9 cellular contexts compared by ENCODE assay signal in the genomic region with DNA sequence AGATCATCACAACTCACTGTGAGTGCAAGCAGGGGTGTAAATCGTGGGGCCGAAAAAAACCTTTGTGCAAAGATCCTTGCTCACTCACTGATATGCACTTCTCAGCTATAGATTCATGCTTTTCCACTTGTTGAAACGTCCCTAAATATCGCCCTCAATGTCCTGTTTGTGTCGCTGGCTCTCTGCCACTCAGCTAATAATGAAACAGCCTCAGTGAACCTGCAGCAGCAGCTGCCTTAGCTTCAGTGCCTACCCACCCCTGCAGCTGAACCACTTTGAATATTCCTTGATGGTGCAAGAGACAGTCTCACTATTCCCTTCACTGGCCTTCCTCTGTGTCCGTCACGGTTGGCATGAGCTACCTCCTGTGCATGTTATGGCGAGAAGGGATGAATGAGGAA.
A peak's percentile ranks its signal among the peaks of the same experiment; 100 is the strongest.
DNase-seq lines count a peak whose midpoint lies in the region; ATAC-seq and TF ChIP-seq lines count a peak whose summit lies in the region.
"Had no signal": no experiment of that assay in that cellular context is flagged by ENCODE, and none has a peak within 500 bp of the region (broad histone marks: within the 10 kb centered on the region; RNA-seq: fewer than 3 reads in every experiment).

No MANE protein-coding gene starts in this region.

- H3K36me3 Mint-ChIP-seq in stimulated activated memory B cell treated with anti-CD40 and anti-IgM and Interleukin-4, amounts not matched to agents 10 μg/mL and 1 μg/mL and 100 μg/mL, for 72 hours, result peaks cover 5% of the 10 kb centered on the region

- H3K9me3 Mint-ChIP-seq in stimulated activated memory B cell treated with anti-CD40 and anti-IgM and Interleukin-4, amounts not matched to agents 10 μg/mL and 1 μg/mL and 100 μg/mL, for 72 hours, result no peaks in the 10 kb centered on the region

- no peaks in the 10 kb centered on the region for H3K36me3 ChIP-seq in prostate gland

- no peak overlapping the region for H3K4me3 ChIP-seq in prostate gland

- no peak for TF ChIP-seq POLR2A in prostate gland (IDR thresholded peaks at IDR 0.05)

- no peak for TF ChIP-seq CTCF in prostate gland (IDR thresholded peaks at IDR 0.05)

- H3K9me3 ChIP-seq in prostate gland, result no peaks in the 10 kb centered on the region

- H3K27ac ChIP-seq in prostate gland, result peak overlapping the region; percentile 79 to 82

- peaks cover 73% of the 10 kb centered on the region for H3K27me3 Mint-ChIP-seq in stimulated activated memory B cell treated with anti-CD40 and anti-IgM and Interleukin-4, amounts not matched to agents 10 μg/mL and 1 μg/mL and 100 μg/mL, for 72 hours

- no peaks in the 10 kb centered on the region for H3K27me3 ChIP-seq in prostate gland (replicated peaks; ENCODE audit: insufficient read depth)

- H3K4me1 Mint-ChIP-seq in stimulated activated memory B cell treated with anti-CD40 and anti-IgM and Interleukin-4, amounts not matched to agents 10 μg/mL and 1 μg/mL and 100 μg/mL, for 72 hours, result peaks cover 14% of the 10 kb centered on the region

- peaks cover 27% of the 10 kb centered on the region for H3K4me1 ChIP-seq in prostate gland (replicated peaks)

- no peak overlapping the region for H3K4me3 Mint-ChIP-seq in stimulated activated memory B cell treated with anti-CD40 and anti-IgM and Interleukin-4, amounts not matched to agents 10 μg/mL and 1 μg/mL and 100 μg/mL, for 72 hours

- no peak overlapping the region for H3K27ac Mint-ChIP-seq in stimulated activated memory B cell treated with anti-CD40 and anti-IgM and Interleukin-4, amounts not matched to agents 10 μg/mL and 1 μg/mL and 100 μg/mL, for 72 hours

- 24% methylated on average over 8 of the region's 8 CpGs for WGBS in prostate gland

- DNase-seq in DMS53 (lab: John Stamatoyannopoulos, UW) (peak; percentile 89), SHP77 treated with DMSO at 0.1 percent for 48 hours (lab: John Stamatoyannopoulos, UW) (peak; percentile 91), left ventricle myocardium superior (no peak), prostate gland (ENCODE audit: low spot score) (peak; percentile 32), islet precursor cell (no peak)
- DNase-seq: activated gamma-delta T cell treated with Interleukin-2 at 50 U/mL for 16 hours had no signal

- intact Hi-C loops in left ventricle myocardium superior (cut with micrococcal nuclease) (no loop called here), prostate gland (cut with DNase I) (loop anchor here (2.0 to 10.0 kb wide), 3 partner anchors 103 to 193 kb away; no protein-coding TSS in a partner anchor)

- ATAC-seq in left ventricle myocardium superior (peak; percentile 31), HG03108 (IDR thresholded peaks at IDR 0.05; ENCODE audit: unreplicated experiment) (no peak), GM21367 (IDR thresholded peaks at IDR 0.05; ENCODE audit: unreplicated experiment) (no peak)
- ATAC-seq in stimulated activated memory B cell treated with anti-CD40 and anti-IgM and Interleukin-4, amounts not matched to agents 10 μg/mL and 1 μg/mL and 100 μg/mL, for 72 hours, result no peak

Comparison
In these comparisons a context has a peak if more than half of its experiments do, and no peak if none do; other contexts are left out.
1. DNase-seq: peak in DMS53 (single experiment), SHP77 treated with DMSO at 0.1 percent for 48 hours (single experiment) and prostate gland (single experiment); none in left ventricle myocardium superior (single experiment) and islet precursor cell (single experiment).